Comparison of ENCODE assay signal across 9 cellular contexts in genomic region chr11:63531074-63531792, GRCh38. TPM values are rescaled to one million over a fixed set of nuclear protein-coding genes. Genes with fewer than 3 reads are reported as not detected.
DNase-seq lines count a peak whose midpoint lies in the region; ATAC-seq, FAIRE-seq and TF ChIP-seq lines count a peak whose summit lies in the region.
"Not testable (repeated sequence)": the region's sequence is repeated elsewhere in the genome, so short reads cannot be mapped to it uniquely, and the experiment has no call there.
"Had no signal": no experiment of that assay in that cellular context is flagged by ENCODE, and none has a peak within 500 bp of the region (broad histone marks: within the 10 kb centered on the region; RNA-seq: fewer than 3 reads in every experiment).

No MANE protein-coding gene starts in this region.

- not testable (repeated sequence) for H3K36me3 ChIP-seq in effector memory CD4-positive, alpha-beta T cell (ENCODE audit: control insufficient read depth, insufficient read depth, low read length); right lobe of liver; thoracic aorta

- intact Hi-C loops in right lobe of liver (cut with DNase I), result not testable (repeated sequence)

- H3K27me3 ChIP-seq in effector memory CD4-positive, alpha-beta T cell (replicated peaks; ENCODE audit: control insufficient read depth, insufficient read depth, low read length, poor library complexity, severe bottlenecking); right lobe of liver; thoracic aorta (replicated peaks; ENCODE audit: insufficient read depth): not testable (repeated sequence)

- peaks cover 50% of the 10 kb centered on the region for H3K4me1 ChIP-seq in effector memory CD4-positive, alpha-beta T cell (ENCODE audit: control insufficient read depth, insufficient read depth, low read length, poor library complexity, severe bottlenecking)
- not testable (repeated sequence) for H3K4me1 ChIP-seq in right lobe of liver
- peaks cover 12 to 28% of the 10 kb centered on the region in 2 donors for H3K4me1 ChIP-seq in thoracic aorta (ENCODE audit: control insufficient read depth in 1 of 2, low read depth in 2 of 2)

- DNase-seq in GM03348 (ENCODE audit: low spot score) (peak; percentile 58), RCC 7860 (ENCODE audit: low spot score) (peak; percentile 62), activated T-cell treated with anti-CD3 and anti-CD28 coated beads for 4 hours (peak; percentile 29)
- DNase-seq in effector memory CD4-positive, alpha-beta T cell, result peak; percentile 45 to 63 (median 57)
- not testable (repeated sequence) for DNase-seq in right lobe of liver; thoracic aorta (ENCODE audit: low spot score)

- peak overlapping the region; percentile 42 for H3K27ac ChIP-seq in effector memory CD4-positive, alpha-beta T cell (ENCODE audit: insufficient read depth, low read length, poor library complexity, severe bottlenecking)
- H3K27ac ChIP-seq in right lobe of liver (peak overlapping the region in 1 of 3 donors; percentile 20), thoracic aorta (peak overlapping the region; percentile 8 to 56)

- not testable (repeated sequence) for TF ChIP-seq POLR2A in right lobe of liver (IDR thresholded peaks at IDR 0.05)

- FAIRE-seq in RCC 7860 (lab: Jason Lieb, UNC), result peak; percentile 55

- not testable (repeated sequence) for H3K9me3 ChIP-seq in effector memory CD4-positive, alpha-beta T cell (ENCODE audit: control insufficient read depth, low read length); right lobe of liver; thoracic aorta

- not testable (repeated sequence) for TF ChIP-seq CTCF in right lobe of liver (IDR thresholded peaks at IDR 0.05); thoracic aorta (IDR thresholded peaks at IDR 0.05)

- peak; percentile 70 for ATAC-seq in GM21529 (IDR thresholded peaks at IDR 0.05; ENCODE audit: unreplicated experiment)
- ATAC-seq in HG03520 (IDR thresholded peaks at IDR 0.05; ENCODE audit: unreplicated experiment), result peak; percentile 73
- ATAC-seq in right lobe of liver, result peak; percentile 95 to 98 (median 96)
- peak; percentile 81 for ATAC-seq in thoracic aorta (ENCODE audit: insufficient number of reproducible peaks, low FRiP score, low read depth)

- WGBS in right lobe of liver (ENCODE audit: insufficient coverage, low coverage, low lambda C conversion rate, missing lambda C conversion rate), result 45% methylated on average over 3 of the region's 6 CpGs

- H3K4me3 ChIP-seq in effector memory CD4-positive, alpha-beta T cell (ENCODE audit: insufficient read depth, low read depth, low read length, poor library complexity, severe bottlenecking), result peak overlapping the region; percentile 16
- not testable (repeated sequence) for H3K4me3 ChIP-seq in right lobe of liver, thoracic aorta

RNA-seq across cellular contexts. Expression of gene PLAAT4, which starts 5.4 kb away (rescaled TPM):
- 10 to 100 TPM; 15.9 to 56.8 (median 47.0) TPM for total RNA-seq in right lobe of liver
- 10 to 100 TPM; 19.2 to 20.4 TPM for total RNA-seq in thoracic aorta

RNA-seq across cellular contexts. Expression of gene LGALS12, which starts 25.3 kb away (rescaled TPM):
- under 1 TPM in 1 of 6 experiments, not detected in 5; 0.15 TPM for total RNA-seq in right lobe of liver
- total RNA-seq in thoracic aorta, result under 1 TPM in 1 of 2 donors, not detected in 1; 0.54 TPM
- total RNA-seq: occipital lobe had no signal

RNA-seq across cellular contexts. Expression of gene PLAAT2, which starts 31.9 kb away (rescaled TPM):
- total RNA-seq in right lobe of liver (1 to 10 TPM in 2 of 6 experiments, under 1 TPM in 1, not detected in 3; 0.42 to 2.2 (median 1.1) TPM), thoracic aorta (not detected)
- total RNA-seq: occipital lobe had no signal

RNA-seq across cellular contexts. Expression of gene PLAAT5, which starts 40.3 kb away (rescaled TPM):
- total RNA-seq in right lobe of liver (not detected), thoracic aorta (1 to 10 TPM in 1 of 2 donors, under 1 TPM in 1; 0.49 to 1.8 TPM)
